In the genomic region with DNA sequence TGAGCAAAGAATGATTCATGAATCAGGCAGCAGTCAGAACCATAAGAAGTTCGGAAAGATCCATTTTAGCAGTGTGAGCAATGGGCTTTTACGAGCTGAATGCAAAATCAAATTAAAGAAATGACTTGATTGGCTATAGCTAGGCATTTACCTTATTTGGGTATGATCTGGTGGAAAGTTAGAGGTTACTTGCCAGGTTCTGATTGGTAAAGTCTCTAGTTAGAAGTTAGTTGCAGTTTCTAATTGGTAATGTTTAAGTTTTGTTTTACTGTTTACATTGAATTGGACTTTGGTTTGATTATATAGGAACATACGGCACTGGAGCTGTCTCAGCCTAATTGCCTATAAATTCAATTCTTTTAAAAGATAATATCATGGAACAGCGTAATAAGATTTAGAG, we compare ENCODE assay signal across 24 cellular contexts.
"Had no signal": no experiment of that assay in that cellular context is flagged by ENCODE, and none has a peak within 500 bp of the region (broad histone marks: within the 10 kb centered on the region; RNA-seq: fewer than 3 reads in every experiment).

No MANE protein-coding gene starts in this region.

- H3K4me1 ChIP-seq: foreskin keratinocyte, heart right ventricle, parathyroid adenoma, psoas muscle, spleen, testis, vagina had no signal

- H3K36me3 ChIP-seq: cardiac muscle cell, vagina had no signal

- DNase-seq: activated CD4-positive, alpha-beta T cell treated with anti-CD3 and anti-CD28 coated beads for 4 hours; activated CD4-positive, alpha-beta T cell treated with anti-CD3 and anti-CD28 coated beads, Interleukin-2, amount 50 U/mL, for 4 hours; activated naive CD4-positive, alpha-beta T cell; activated T-cell treated with anti-CD3 and anti-CD28 coated beads for 4 hours; activated T-cell treated with anti-CD3 and anti-CD28 coated beads, Interleukin-2, amount 50 U/mL, for 72 hours; aorta; cerebellar nuclear complex; cortex of kidney; foreskin keratinocyte; heart right ventricle; islet precursor cell; naive thymus-derived CD8-positive, alpha-beta T cell; nucleus accumbens; psoas muscle; spleen; stimulated activated naive CD8-positive, alpha-beta T cell treated with anti-CD3 and anti-CD28 coated beads, Interleukin-15, Interleukin-2, amounts not matched to agents 100 U/mL and 50 U/mL, for 24 hours; T-helper 1 cell; testis had no signal

- H3K27ac ChIP-seq: cardiac muscle cell, foreskin keratinocyte, heart right ventricle, parathyroid adenoma, psoas muscle, testis, vagina, VCaP had no signal

- FAIRE-seq: endothelial cell of umbilical vein, TTC549 had no signal

- H3K27me3 ChIP-seq: cardiac muscle cell, foreskin keratinocyte, heart right ventricle, spleen, testis, vagina had no signal

- ATAC-seq: activated T-cell treated with anti-CD3 and anti-CD28 coated beads, Interleukin-2, amount 50 U/mL, for 72 hours; foreskin keratinocyte; heart right ventricle; naive thymus-derived CD8-positive, alpha-beta T cell; psoas muscle; stimulated activated naive CD8-positive, alpha-beta T cell treated with anti-CD3 and anti-CD28 coated beads, Interleukin-15, Interleukin-2, amounts not matched to agents 100 U/mL and 50 U/mL, for 24 hours had no signal

- H3K4me3 ChIP-seq: cardiac muscle cell, heart right ventricle, psoas muscle, spleen, testis, vagina had no signal

- H3K9me3 ChIP-seq: heart right ventricle, psoas muscle, spleen, testis, vagina had no signal
